Comparison of ENCODE assay signal across 9 cellular contexts in genomic region chr16:82671743-82672142, GRCh38. TPM values are rescaled to one million over a fixed set of nuclear protein-coding genes. Genes with fewer than 3 reads are reported as not detected.
DNase-seq lines count a peak whose midpoint lies in the region; ATAC-seq and TF ChIP-seq lines count a peak whose summit lies in the region.
"Had no signal": no experiment of that assay in that cellular context is flagged by ENCODE, and none has a peak within 500 bp of the region (broad histone marks: within the 10 kb centered on the region; RNA-seq: fewer than 3 reads in every experiment).

No MANE protein-coding gene starts in this region.

- no peaks in the 10 kb centered on the region for H3K36me3 Mint-ChIP-seq in endodermal cell (ENCODE audit: low read depth)

- H3K9me3 ChIP-seq in endodermal cell (ENCODE audit: control insufficient read depth, low read length) (no peaks in the 10 kb centered on the region), upper lobe of right lung (no peaks in the 10 kb centered on the region)
- H3K9me3 ChIP-seq: gastrocnemius medialis had no signal

- H3K27me3 Mint-ChIP-seq in endodermal cell (ENCODE audit: insufficient read depth) = peaks cover 3% of the 10 kb centered on the region

- no peaks in the 10 kb centered on the region for H3K36me3 ChIP-seq in endodermal cell (ENCODE audit: control insufficient read depth, insufficient read depth, low read length)
- no peaks in the 10 kb centered on the region for H3K36me3 ChIP-seq in upper lobe of right lung
- H3K36me3 ChIP-seq: gastrocnemius medialis had no signal

- no peak overlapping the region for H3K27ac Mint-ChIP-seq in endodermal cell

- H3K9me3 Mint-ChIP-seq in endodermal cell = no peaks in the 10 kb centered on the region

- H3K27ac ChIP-seq in endodermal cell (ENCODE audit: low read depth, low read length) (no peak overlapping the region), upper lobe of right lung (no peak overlapping the region)
- H3K27ac ChIP-seq: gastrocnemius medialis had no signal

- intact Hi-C loops in upper lobe of right lung (cut with DNase I) = no loop called here

- DNase-seq in stimulated activated CD4-positive, alpha-beta T cell treated with anti-CD3 and anti-CD28 coated beads, Interleukin-15, amount 100 ng/mL, for 24 hours = peak; percentile 30
- DNase-seq in stimulated activated CD4-positive, alpha-beta T cell treated with anti-CD3 and anti-CD28 coated beads, Interleukin-2, amount 100 ng/mL, for 48 hours = no peak
- DNase-seq in SK-MEL-5 (ENCODE audit: low read depth, low spot score) = peak; percentile 90
- DNase-seq in endodermal cell = no peak
- DNase-seq in upper lobe of right lung = no peak
- no peak for DNase-seq in SW480 (ENCODE audit: low spot score)
- DNase-seq: gastrocnemius medialis had no signal

- in situ Hi-C loops in SK-MEL-5 (cut with HindIII; ENCODE audit: low pct_unique_long_range_greater_than_20kb, low sequenced_read_pairs) = no loop called here

- WGBS in endodermal cell (ENCODE audit: insufficient coverage in 1 of 2, insufficient read length in 1 of 2), 2 experiments = 92 to 95% methylated on average over 3 of the region's 3 CpGs

- no peak overlapping the region for H3K4me3 Mint-ChIP-seq in endodermal cell

- H3K4me1 Mint-ChIP-seq in endodermal cell = peaks cover 23% of the 10 kb centered on the region

- peaks cover 24% of the 10 kb centered on the region for H3K4me1 ChIP-seq in endodermal cell (ENCODE audit: control insufficient read depth, insufficient read depth, low read length)
- no peaks in the 10 kb centered on the region for H3K4me1 ChIP-seq in upper lobe of right lung

- no peaks in the 10 kb centered on the region for H3K27me3 ChIP-seq in endodermal cell (ENCODE audit: control insufficient read depth, insufficient read depth, low read length, poor library complexity, severe bottlenecking)
- no peaks in the 10 kb centered on the region for H3K27me3 ChIP-seq in upper lobe of right lung
- H3K27me3 ChIP-seq: gastrocnemius medialis had no signal

- TF ChIP-seq CTCF in endodermal cell (conservative IDR thresholded peaks at IDR 0.05) = peak; percentile 77
- TF ChIP-seq CTCF in upper lobe of right lung (IDR thresholded peaks at IDR 0.05) = peak; percentile 12

- no peak overlapping the region for H3K9ac ChIP-seq in endodermal cell (ENCODE audit: extremely low read depth, low read length, poor library complexity, severe bottlenecking)

- H3K4me3 ChIP-seq in endodermal cell (ENCODE audit: low read length) = no peak overlapping the region
- H3K4me3 ChIP-seq in upper lobe of right lung = no peak overlapping the region
- H3K4me3 ChIP-seq: gastrocnemius medialis had no signal

- ATAC-seq in upper lobe of right lung (no peak), GM18502 (IDR thresholded peaks at IDR 0.05; ENCODE audit: poor library complexity, unreplicated experiment) (no peak), GM18511 (IDR thresholded peaks at IDR 0.05; ENCODE audit: unreplicated experiment) (no peak)
- ATAC-seq: gastrocnemius medialis had no signal

RNA-seq across cellular contexts. Expression of gene CDH13, which starts 45.0 kb away (rescaled TPM):
- not detected in 2 replicates for total RNA-seq in SK-MEL-5 (2014; rRNA removed; shearing (Covaris generic))
- polyA plus RNA-seq in SK-MEL-5 (2015; cell fraction: cytosol; rRNA removed) = 0.04 TPM in 1 of 2 replicates, not detected in the other
- not detected in 2 replicates for polyA plus RNA-seq in SK-MEL-5 (2015; cell fraction: nucleus; rRNA removed)
- 1 to 10 TPM in 1 of 2 donors, under 1 TPM in 1; 0.86 to 1.8 TPM for total RNA-seq in endodermal cell
- polyA plus RNA-seq in endodermal cell (2013, experiment 1 of 2) = 7.7 TPM
- 12.1 TPM for polyA plus RNA-seq in endodermal cell (2013, experiment 2 of 2)
- total RNA-seq in upper lobe of right lung = 27.2 TPM

Comparison
In these comparisons a context has a peak if more than half of its experiments do, and no peak if none do; other contexts are left out.
1. DNase-seq: peak in stimulated activated CD4-positive, alpha-beta T cell treated with anti-CD3 and anti-CD28 coated beads, Interleukin-15, amount 100 ng/mL, for 24 hours (single experiment) and SK-MEL-5 (single experiment); none in stimulated activated CD4-positive, alpha-beta T cell treated with anti-CD3 and anti-CD28 coated beads, Interleukin-2, amount 100 ng/mL, for 48 hours (0 of 2), endodermal cell (single experiment), upper lobe of right lung (single experiment) and SW480 (single experiment).
2. RNA of gene CDH13, which starts 45.0 kb away (total RNA-seq): 27.2 TPM in upper lobe of right lung (single experiment); 0.86 to 1.8 TPM in endodermal cell and not detected in SK-MEL-5; every median in the first group is over 10 times any median in the second.